19 cellular contexts compared by ENCODE assay signal in the genomic region with DNA sequence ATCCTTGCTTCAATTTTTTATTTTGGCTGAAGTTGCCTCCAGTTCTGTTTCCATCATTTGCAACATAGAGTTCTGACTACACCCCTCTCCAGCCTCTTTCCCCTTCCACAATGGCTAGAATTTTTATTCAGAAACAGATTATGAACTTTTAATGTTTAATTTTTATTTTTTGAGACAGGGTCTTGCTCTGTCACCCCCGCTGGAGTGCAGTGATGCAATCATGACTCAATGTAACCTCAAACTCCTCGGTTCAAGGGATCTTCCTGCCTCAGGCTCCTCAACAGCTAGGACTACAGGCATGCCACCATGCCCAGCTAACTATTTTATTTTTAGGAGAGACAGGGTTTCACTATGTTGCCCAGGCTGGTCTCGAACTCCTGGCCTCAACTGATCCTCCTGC. TPM values are rescaled to one million over a fixed set of nuclear protein-coding genes. Genes with fewer than 3 reads are reported as not detected.
DNase-seq lines count a peak whose midpoint lies in the region; ATAC-seq, FAIRE-seq and TF ChIP-seq lines count a peak whose summit lies in the region.
"Had no signal": no experiment of that assay in that cellular context is flagged by ENCODE, and none has a peak within 500 bp of the region (broad histone marks: within the 10 kb centered on the region; RNA-seq: fewer than 3 reads in every experiment).

No MANE protein-coding gene starts in this region.

- ATAC-seq in HepG2: no peak
- no peak for ATAC-seq in right lobe of liver
- ATAC-seq in activated CD8-positive, alpha-beta memory T cell treated with anti-CD3 and anti-CD28 coated beads, Interleukin-2, amount 10 ng/mL, durations not matched to agents 7 days and 5 days: no peak
- ATAC-seq in esophagus mucosa: no peak
- ATAC-seq: GM12878, HCT116 had no signal

- peaks cover 3% of the 10 kb centered on the region for H3K9me3 Mint-ChIP-seq in activated CD8-positive, alpha-beta memory T cell treated with anti-CD3 and anti-CD28 coated beads, Interleukin-2, amount 10 ng/mL, durations not matched to agents 7 days and 5 days (ENCODE audit: low read depth)
- H3K9me3 Mint-ChIP-seq in type B pancreatic cell: peaks cover 10% of the 10 kb centered on the region

- H3K4me1 Mint-ChIP-seq in activated CD8-positive, alpha-beta memory T cell treated with anti-CD3 and anti-CD28 coated beads, Interleukin-2, amount 10 ng/mL, durations not matched to agents 7 days and 5 days: peaks cover 3% of the 10 kb centered on the region
- H3K4me1 Mint-ChIP-seq in type B pancreatic cell (ENCODE audit: unreplicated experiment): peaks cover 5% of the 10 kb centered on the region

- H3K4me3 Mint-ChIP-seq in activated CD8-positive, alpha-beta memory T cell treated with anti-CD3 and anti-CD28 coated beads, Interleukin-2, amount 10 ng/mL, durations not matched to agents 7 days and 5 days: no peak overlapping the region
- no peak overlapping the region for H3K4me3 Mint-ChIP-seq in type B pancreatic cell
- H3K4me3 Mint-ChIP-seq: CD4-positive, CD25-positive, alpha-beta regulatory T cell had no signal

- WGBS in HepG2 (ENCODE audit: low lambda C conversion rate): under 1% methylated on average over 3 of the region's 3 CpGs
- WGBS in right lobe of liver (ENCODE audit: insufficient coverage, low coverage, low lambda C conversion rate, missing lambda C conversion rate): 55% methylated on average over 3 of the region's 3 CpGs

- in situ Hi-C loops in HepG2 (cut with HindIII; ENCODE audit: extremely low pct_ligation_motif_present, low pct_unique_long_range_greater_than_20kb): no loop called here

- POLR2A ChIA-PET in HepG2 (lab: Yijun Ruan, JAX): no interaction called here

- H3K27ac ChIP-seq in HepG2 (ENCODE audit: extremely low read length, insufficient read depth, low read length) (no peak overlapping the region), right lobe of liver (no peak overlapping the region)
- H3K27ac ChIP-seq: BLaER1 treated with 17β-estradiol and CSF1 and Interleukin-3, amounts not matched to agents 10 nM and 100 nM; HL-60 had no signal

- TF ChIP-seq RAD21 in HepG2 (CRISPR knock-in tag; IDR thresholded peaks at IDR 0.05): no peak

- peaks cover 25% of the 10 kb centered on the region for H3K27me3 Mint-ChIP-seq in activated CD8-positive, alpha-beta memory T cell treated with anti-CD3 and anti-CD28 coated beads, Interleukin-2, amount 10 ng/mL, durations not matched to agents 7 days and 5 days
- peaks cover 48% of the 10 kb centered on the region for H3K27me3 Mint-ChIP-seq in type B pancreatic cell

- no peak for TF ChIP-seq POLR2A in HepG2 (IDR thresholded peaks at IDR 0.05; ENCODE audit: insufficient read depth in 1 of 2, low read depth in 2 of 2, low read length in 2 of 2)
- no peak for TF ChIP-seq POLR2A in right lobe of liver (IDR thresholded peaks at IDR 0.05)

- no peak for FAIRE-seq in HepG2 (lab: Jason Lieb, UNC)
- FAIRE-seq: GM12878, GM18507 had no signal

- no peak overlapping the region for H2AFZ ChIP-seq in HepG2 (ENCODE audit: low read length)

- no peaks in the 10 kb centered on the region for H3K79me2 ChIP-seq in HepG2 (ENCODE audit: insufficient read depth, low read length)

- no peak overlapping the region for H3K4me2 ChIP-seq in HepG2 (ENCODE audit: low read depth, low read length)

- intact Hi-C loops in HepG2 (cut with micrococcal nuclease; ENCODE audit: unreplicated experiment) (no loop called here), right lobe of liver (cut with DNase I) (no loop called here)

- H3K4me3 ChIP-seq in HepG2 (replicated peaks in 1 of 3; ENCODE audit: insufficient read depth in 1 of 3, low read depth in 2 of 3, low read length in 3 of 3) (no peak overlapping the region), right lobe of liver (no peak overlapping the region), foreskin fibroblast (ENCODE audit: low read depth in 1 of 2, low read length in 2 of 2) (no peak overlapping the region)
- H3K4me3 ChIP-seq: BLaER1 treated with 17β-estradiol and CSF1 and Interleukin-3, amounts not matched to agents 10 nM and 100 nM; GM12878 had no signal

- no peak for TF ChIP-seq EP300 in HepG2 (IDR thresholded peaks at IDR 0.05; ENCODE audit: low read depth in 2 of 2, low read length in 2 of 2)
- no peak for TF ChIP-seq EP300 in HepG2 (CRISPR knock-in tag; IDR thresholded peaks at IDR 0.05; ENCODE audit: borderline replicate concordance)

- peaks cover 8% of the 10 kb centered on the region for H3K9me3 ChIP-seq in HepG2 (ENCODE audit: low read length)
- no peaks in the 10 kb centered on the region for H3K9me3 ChIP-seq in right lobe of liver

- H3K9ac ChIP-seq in HepG2 (ENCODE audit: insufficient read depth, low read depth, low read length): no peak overlapping the region
- H3K9ac ChIP-seq: BLaER1 treated with 17β-estradiol and CSF1 and Interleukin-3, amounts not matched to agents 10 nM and 100 nM had no signal

- H3K36me3 ChIP-seq in HepG2 (replicated peaks in 1 of 2; ENCODE audit: control insufficient read depth in 1 of 2, insufficient read depth in 2 of 2, low read length in 2 of 2) (no peaks in the 10 kb centered on the region), right lobe of liver (no peaks in the 10 kb centered on the region)
- H3K36me3 ChIP-seq: BLaER1 treated with 17β-estradiol and CSF1 and Interleukin-3, amounts not matched to agents 10 nM and 100 nM had no signal

- H3K36me3 Mint-ChIP-seq in activated CD8-positive, alpha-beta memory T cell treated with anti-CD3 and anti-CD28 coated beads, Interleukin-2, amount 10 ng/mL, durations not matched to agents 7 days and 5 days: peaks cover 3% of the 10 kb centered on the region
- H3K36me3 Mint-ChIP-seq in type B pancreatic cell: no peaks in the 10 kb centered on the region
- H3K36me3 Mint-ChIP-seq: CD4-positive, CD25-positive, alpha-beta regulatory T cell had no signal

- H4K20me1 ChIP-seq in HepG2 (ENCODE audit: insufficient read depth, low read length): no peaks in the 10 kb centered on the region
- H4K20me1 ChIP-seq: BLaER1 treated with 17β-estradiol and CSF1 and Interleukin-3, amounts not matched to agents 10 nM and 100 nM had no signal

- no TSS peak for BruUV-seq in HepG2 (replicated peaks; lab: Mats Ljungman, UMichigan)

- TF ChIP-seq CTCF in HepG2 (CRISPR knock-in tag; IDR thresholded peaks at IDR 0.05) (no peak), right lobe of liver (IDR thresholded peaks at IDR 0.05) (no peak), foreskin fibroblast (IDR thresholded peaks at IDR 0.05; ENCODE audit: low read depth, low read length) (no peak), type B pancreatic cell (conservative IDR thresholded peaks at IDR 0.05) (no peak)

- CTCF ChIA-PET in HepG2 (lab: Yijun Ruan, JAX; ENCODE audit: low intra/inter-chr PET ratio, low total read pairs): no interaction called here
- CTCF ChIA-PET in activated CD8-positive, alpha-beta memory T cell treated with anti-CD3 and anti-CD28 coated beads, Interleukin-2, amount 10 ng/mL, durations not matched to agents 7 days and 5 days (lab: Charles Lee): no interaction called here

- no peak for DNase-seq in HepG2 (ENCODE audit: low spot score)
- DNase-seq in right lobe of liver: no peak
- DNase-seq in activated CD8-positive, alpha-beta memory T cell treated with anti-CD3 and anti-CD28 coated beads, Interleukin-2, amount 10 ng/mL, durations not matched to agents 7 days and 5 days: peak; percentile 3
- peak; percentile 16 for DNase-seq in mesenteric fat pad (ENCODE audit: low spot score)
- no peak for DNase-seq in foreskin fibroblast
- DNase-seq in type B pancreatic cell (ENCODE audit: extremely low spot score, unreplicated experiment): no peak
- DNase-seq: 8988T; ACHN; CD4-positive, CD25-positive, alpha-beta regulatory T cell; DMS 273 treated with DMSO at 0.1 percent for 48 hours had no signal

- no peak overlapping the region for H3K27ac Mint-ChIP-seq in activated CD8-positive, alpha-beta memory T cell treated with anti-CD3 and anti-CD28 coated beads, Interleukin-2, amount 10 ng/mL, durations not matched to agents 7 days and 5 days
- H3K27ac Mint-ChIP-seq in type B pancreatic cell: no peak overlapping the region
- H3K27ac Mint-ChIP-seq: CD4-positive, CD25-positive, alpha-beta regulatory T cell had no signal

- peaks cover 9 to 52% of the 10 kb centered on the region in 2 experiments; a peak in 4 of 5 replicates for H3K27me3 ChIP-seq in HepG2 (ENCODE audit: control insufficient read depth in 1 of 2, insufficient read depth in 2 of 2, low read length in 2 of 2)
- H3K27me3 ChIP-seq in right lobe of liver: no peaks in the 10 kb centered on the region
- H3K27me3 ChIP-seq: BLaER1 treated with 17β-estradiol and CSF1 and Interleukin-3, amounts not matched to agents 10 nM and 100 nM had no signal

- peaks cover 9% of the 10 kb centered on the region; the same call in 1 of the 2 replicates for H3K4me1 ChIP-seq in HepG2 (ENCODE audit: insufficient read depth, low read length)
- H3K4me1 ChIP-seq in right lobe of liver: peaks cover 0 to 7% (median 0%) of the 10 kb centered on the region in 4 donors

RNA-seq across cellular contexts. Expression of gene NTSR2, which starts 2.8 kb away (rescaled TPM):
- total RNA-seq in HepG2 (2016; rRNA removed; fragmentation: Illumina TruSeq; extraction: Trizol): not detected in 2 replicates
- not detected in 2 replicates for total RNA-seq in HepG2 (2016; cell fraction: cytosol; rRNA removed; fragmentation: Illumina TruSeq; extraction: Trizol; ENCODE audit: low read depth)
- total RNA-seq in HepG2 (2016; cell fraction: insoluble cytoplasmic fraction; rRNA removed; fragmentation: Illumina TruSeq; extraction: Trizol): not detected in 2 replicates
- not detected in 2 replicates for total RNA-seq in HepG2 (2016; cell fraction: membrane; rRNA removed; fragmentation: Illumina TruSeq; extraction: Trizol)
- total RNA-seq in HepG2 (2016; cell fraction: nucleus; rRNA removed; fragmentation: Illumina TruSeq; extraction: Trizol): not detected in 2 replicates
- polyA plus RNA-seq in HepG2 (2011; rRNA removed): not detected in 2 replicates
- not detected in 2 replicates for polyA plus RNA-seq in HepG2 (2011; cell fraction: cytosol; rRNA removed)
- polyA plus RNA-seq in HepG2 (2011; cell fraction: nucleus; rRNA removed): not detected in 2 replicates
- not detected in 2 replicates for polyA plus RNA-seq in HepG2 (2012)
- polyA plus RNA-seq in HepG2 (2016; cell fraction: cytosol; fragmentation: Illumina TruSeq; extraction: Trizol; ENCODE audit: low read depth): not detected in 2 replicates
- not detected in 2 replicates for polyA plus RNA-seq in HepG2 (2016; cell fraction: insoluble cytoplasmic fraction; fragmentation: Illumina TruSeq; extraction: Trizol; ENCODE audit: low read depth)
- polyA plus RNA-seq in HepG2 (2016; cell fraction: membrane; fragmentation: Illumina TruSeq; extraction: Trizol; ENCODE audit: low read depth): not detected in 2 replicates
- polyA plus RNA-seq in HepG2 (2016; cell fraction: nucleus; fragmentation: Illumina TruSeq; extraction: Trizol; ENCODE audit: insufficient read depth, low read depth): not detected in 2 replicates
- not detected in 2 replicates for polyA minus RNA-seq in HepG2 (2011; rRNA and poly(A)+ RNA removed; ENCODE audit: low replicate concordance)
- not detected in 2 replicates for polyA minus RNA-seq in HepG2 (2011; cell fraction: cytosol; rRNA and poly(A)+ RNA removed)
- not detected in 2 replicates for polyA minus RNA-seq in HepG2 (2011; cell fraction: nucleus; rRNA and poly(A)+ RNA removed)
- not detected for total RNA-seq in right lobe of liver
- not detected for total RNA-seq in activated CD8-positive, alpha-beta memory T cell treated with anti-CD3 and anti-CD28 coated beads, Interleukin-2, amount 10 ng/mL, durations not matched to agents 7 days and 5 days
- not detected for total RNA-seq in mesenteric fat pad
- total RNA-seq in esophagus mucosa: not detected
- total RNA-seq in type B pancreatic cell (ENCODE audit: low replicate concordance): not detected in 2 replicates
- total RNA-seq: CD4-positive, CD25-positive, alpha-beta regulatory T cell; Daoy; G401; GM12878; H4 had no signal
- polyA plus RNA-seq: CD4-positive, CD25-positive, alpha-beta regulatory T cell; GM12878 had no signal

Comparison
In these comparisons a context has a peak if more than half of its experiments do, and no peak if none do; other contexts are left out.
1. DNase-seq: peak in activated CD8-positive, alpha-beta memory T cell treated with anti-CD3 and anti-CD28 coated beads, Interleukin-2, amount 10 ng/mL, durations not matched to agents 7 days and 5 days (single experiment) and mesenteric fat pad (single experiment); none in HepG2 (single experiment), right lobe of liver (0 of 3), foreskin fibroblast (0 of 2) and type B pancreatic cell (single experiment).